In genomic region chr12:97283297-97283696, GRCh38 we compare ENCODE assay signal across 15 cellular contexts.
DNase-seq lines count a peak whose midpoint lies in the region; ATAC-seq, FAIRE-seq and TF ChIP-seq lines count a peak whose summit lies in the region.
"Had no signal": no experiment of that assay in that cellular context is flagged by ENCODE, and none has a peak within 500 bp of the region (broad histone marks: within the 10 kb centered on the region; RNA-seq: fewer than 3 reads in every experiment).

No MANE protein-coding gene starts in this region.

- no peak overlapping the region for H3K4me2 ChIP-seq in KMS-11

- H3K9me3 ChIP-seq in A673 (ENCODE audit: low read depth, low read length, poor library complexity, severe bottlenecking): no peaks in the 10 kb centered on the region

- peak; percentile 61 for TF ChIP-seq CTCF in A673 (conservative IDR thresholded peaks at IDR 0.05; ENCODE audit: low read depth, low read length)
- TF ChIP-seq CTCF in D721Med (IDR thresholded peaks at IDR 0.05; ENCODE audit: insufficient read depth, missing control alignments): peak; percentile 32
- TF ChIP-seq CTCF in KMS-11 (conservative IDR thresholded peaks at IDR 0.05; ENCODE audit: low read depth, low read length): 0 out of 2 replicates have a peak, but pooled peaks have one; percentile 13
- peak; percentile 21 for TF ChIP-seq CTCF in chondrocyte (IDR thresholded peaks at IDR 0.05)

- no peaks in the 10 kb centered on the region for H4K20me1 ChIP-seq in KMS-11 (ENCODE audit: insufficient read depth)

- no peaks in the 10 kb centered on the region for H3K36me3 ChIP-seq in A673 (ENCODE audit: insufficient read depth, low read length, poor library complexity, severe bottlenecking)
- H3K36me3 ChIP-seq in KMS-11 (ENCODE audit: insufficient read depth): no peaks in the 10 kb centered on the region

- intact Hi-C loops in A673 (cut with micrococcal nuclease; ENCODE audit: unreplicated experiment): no loop called here

- no peak overlapping the region for H3K9ac ChIP-seq in KMS-11

- POLR2A ChIA-PET in A673 (lab: Charles Lee; ENCODE audit: low non-redundant PET): interaction anchor here (0.6 kb wide), 1 partner anchor 284 kb away, joined by 6 read pairs; no protein-coding TSS in a partner anchor

- H3K4me1 Mint-ChIP-seq in chondrocyte (ENCODE audit: low read depth): no peaks in the 10 kb centered on the region
- H3K4me1 Mint-ChIP-seq: CD4-positive, alpha-beta memory T cell had no signal

- H3K4me3 Mint-ChIP-seq in chondrocyte (ENCODE audit: unreplicated experiment): no peak overlapping the region
- H3K4me3 Mint-ChIP-seq: CD4-positive, alpha-beta memory T cell; HFFc6 had no signal

- H3K27me3 ChIP-seq in A673 (replicated peaks; ENCODE audit: insufficient read depth, low read depth, low read length, poor library complexity) (no peaks in the 10 kb centered on the region), KMS-11 (ENCODE audit: insufficient read depth, low read depth) (no peaks in the 10 kb centered on the region)

- H3K36me3 Mint-ChIP-seq in chondrocyte (ENCODE audit: low read depth): no peaks in the 10 kb centered on the region
- H3K36me3 Mint-ChIP-seq: CD4-positive, alpha-beta memory T cell had no signal

- peak; percentile 30 for DNase-seq in A673 (ENCODE audit: low spot score)
- no peak for DNase-seq in D721Med (ENCODE audit: insufficient read length, low spot score)
- no peak for DNase-seq in chondrocyte (ENCODE audit: low spot score)
- DNase-seq in NOMO-1 treated with DMSO at 0.1 percent for 48 hours (lab: John Stamatoyannopoulos, UW; ENCODE audit: unreplicated experiment): no peak
- DNase-seq in NCI-H2227 treated with DMSO at 0.1 percent for 48 hours (lab: John Stamatoyannopoulos, UW): no peak
- DNase-seq: CD4-positive, alpha-beta memory T cell; dermis blood vessel endothelial cell; HFFc6; right cardiac atrium; RPMI8226 had no signal

- CTCF ChIA-PET in A673 (lab: Charles Lee): no interaction called here

- H2AFZ ChIP-seq in KMS-11 (ENCODE audit: low read depth): no peak overlapping the region

- no TSS peak for BruUV-seq in A673 (replicated peaks; lab: Mats Ljungman, UMichigan)

- ATAC-seq in GM21576 (IDR thresholded peaks at IDR 0.05; ENCODE audit: unreplicated experiment) (no peak), esophagus mucosa (no peak)
- ATAC-seq: right cardiac atrium had no signal

- FAIRE-seq in D721Med (lab: Jason Lieb, UNC): no peak
- FAIRE-seq: keratinocyte, TTC549 had no signal

- H3K4me3 ChIP-seq in A673 (ENCODE audit: low read depth, low read length, poor library complexity, severe bottlenecking): no peak overlapping the region
- H3K4me3 ChIP-seq in KMS-11 (IDR thresholded peaks at IDR 0.05; ENCODE audit: insufficient read depth, low read depth, low read length): no peak overlapping the region

- peaks cover 7% of the 10 kb centered on the region for H3K27me3 Mint-ChIP-seq in chondrocyte (ENCODE audit: low read depth)

- no peaks in the 10 kb centered on the region for H3K79me2 ChIP-seq in KMS-11 (ENCODE audit: insufficient read depth, low read depth)

- H3K9me3 Mint-ChIP-seq in chondrocyte (ENCODE audit: low read depth): no peaks in the 10 kb centered on the region

- no peak overlapping the region for H3K27ac Mint-ChIP-seq in chondrocyte (ENCODE audit: unreplicated experiment)
- H3K27ac Mint-ChIP-seq: CD4-positive, alpha-beta memory T cell; HFFc6 had no signal

- H3K27ac ChIP-seq in A673 (ENCODE audit: low read depth, low read length, poor library complexity, severe bottlenecking): no peak overlapping the region
- no peak overlapping the region for H3K27ac ChIP-seq in KMS-11

- H3K4me1 ChIP-seq in A673 (ENCODE audit: insufficient read depth, low read length, poor library complexity, severe bottlenecking) (no peaks in the 10 kb centered on the region), KMS-11 (ENCODE audit: low read depth, poor library complexity, severe bottlenecking) (no peaks in the 10 kb centered on the region)
